In genomic region chr10:44801383-44802327, GRCh38 we compare ENCODE assay signal across 8 cellular contexts.
DNase-seq lines count a peak whose midpoint lies in the region; ATAC-seq, FAIRE-seq and TF ChIP-seq lines count a peak whose summit lies in the region.

No MANE protein-coding gene starts in this region.

- H3K4me1 ChIP-seq in Peyer's patch: no peaks in the 10 kb centered on the region
- H3K4me1 ChIP-seq in naive thymus-derived CD4-positive, alpha-beta T cell (ENCODE audit: control insufficient read depth in 2 of 2, insufficient read depth in 2 of 2, low read length in 2 of 2): no peaks in the 10 kb centered on the region

- POLR2A ChIA-PET in T-cell (lab: Charles Lee): interaction anchor here in 1 of 2 donors (0.6 kb wide), 1 partner anchor 33 kb away, joined by 3 read pairs; no protein-coding TSS in a partner anchor
- POLR2A ChIA-PET in naive thymus-derived CD4-positive, alpha-beta T cell (lab: Charles Lee): no interaction called here

- H3K27ac ChIP-seq in Peyer's patch: no peak overlapping the region
- H3K27ac ChIP-seq in naive thymus-derived CD4-positive, alpha-beta T cell (ENCODE audit: low read depth, low read length): no peak overlapping the region

- CTCF ChIA-PET in T-cell (lab: Charles Lee): no interaction called here
- CTCF ChIA-PET in naive thymus-derived CD4-positive, alpha-beta T cell (lab: Charles Lee): no interaction called here

- H3K27me3 ChIP-seq in Peyer's patch: no peaks in the 10 kb centered on the region
- H3K27me3 ChIP-seq in naive thymus-derived CD4-positive, alpha-beta T cell (ENCODE audit: control insufficient read depth in 2 of 2, insufficient read depth in 2 of 2, low read length in 2 of 2): no peaks in the 10 kb centered on the region

- peak; percentile 36 for FAIRE-seq in H54 (lab: Jason Lieb, UNC)

- TF ChIP-seq POLR2A in H54 (IDR thresholded peaks at IDR 0.05; ENCODE audit: low read depth, low read length) (no peak), Peyer's patch (IDR thresholded peaks at IDR 0.05) (no peak)

- peaks cover 24 to 39% of the 10 kb centered on the region in 2 donors for H3K27me3 Mint-ChIP-seq in T-cell
- peaks cover 23 to 68% (median 42%) of the 10 kb centered on the region in 5 donors for H3K27me3 Mint-ChIP-seq in naive thymus-derived CD4-positive, alpha-beta T cell

- no peak overlapping the region for H3K4me3 Mint-ChIP-seq in T-cell
- no peak overlapping the region for H3K4me3 Mint-ChIP-seq in naive thymus-derived CD4-positive, alpha-beta T cell

- H3K4me3 ChIP-seq in Peyer's patch (no peak overlapping the region), fibroblast of villous mesenchyme (ENCODE audit: low read depth, low read length) (no peak overlapping the region)
- no peak overlapping the region for H3K4me3 ChIP-seq in naive thymus-derived CD4-positive, alpha-beta T cell (ENCODE audit: low read length)

- H3K36me3 Mint-ChIP-seq in T-cell: no peaks in the 10 kb centered on the region
- H3K36me3 Mint-ChIP-seq in naive thymus-derived CD4-positive, alpha-beta T cell: no peaks in the 10 kb centered on the region

- TF ChIP-seq CTCF in Peyer's patch (IDR thresholded peaks at IDR 0.05) (no peak), fibroblast of villous mesenchyme (IDR thresholded peaks at IDR 0.05; ENCODE audit: insufficient read depth, low read depth, low read length) (no peak)

- H3K9me3 ChIP-seq in Peyer's patch: no peaks in the 10 kb centered on the region
- no peaks in the 10 kb centered on the region for H3K9me3 ChIP-seq in naive thymus-derived CD4-positive, alpha-beta T cell (ENCODE audit: control insufficient read depth in 2 of 3, low read length in 3 of 3)

- H3K27ac Mint-ChIP-seq in T-cell: no peak overlapping the region
- no peak overlapping the region for H3K27ac Mint-ChIP-seq in naive thymus-derived CD4-positive, alpha-beta T cell

- no peaks in the 10 kb centered on the region for H3K4me1 Mint-ChIP-seq in T-cell
- H3K4me1 Mint-ChIP-seq in naive thymus-derived CD4-positive, alpha-beta T cell: peaks cover 0 to 1% (median 0%) of the 10 kb centered on the region in 7 donors

- H3K36me3 ChIP-seq in Peyer's patch: no peaks in the 10 kb centered on the region
- no peaks in the 10 kb centered on the region for H3K36me3 ChIP-seq in naive thymus-derived CD4-positive, alpha-beta T cell (ENCODE audit: control insufficient read depth in 2 of 3, insufficient read depth in 3 of 3, low read length in 3 of 3)

- intact Hi-C loops in naive thymus-derived CD4-positive, alpha-beta T cell (cut with micrococcal nuclease): no loop called here

- DNase-seq in H54 (ENCODE audit: insufficient read length, low spot score): peak; percentile 63
- peak; percentile 22 to 74 (median 72) for DNase-seq in Peyer's patch
- peak; percentile 91 for DNase-seq in fibroblast of villous mesenchyme (ENCODE audit: low read depth)
- peak; percentile 47 for DNase-seq in putamen (ENCODE audit: low spot score)
- no peak for DNase-seq in T-cell
- DNase-seq in naive thymus-derived CD4-positive, alpha-beta T cell: no peak
- no peak for DNase-seq in Kasumi-1 (lab: John Stamatoyannopoulos, UW)

- ATAC-seq in T-cell (replicated peaks in 1 of 4) (no peak), HG02885 (IDR thresholded peaks at IDR 0.05; ENCODE audit: poor library complexity, unreplicated experiment) (no peak)
- no peak for ATAC-seq in naive thymus-derived CD4-positive, alpha-beta T cell

- H3K9me3 Mint-ChIP-seq in T-cell: no peaks in the 10 kb centered on the region
- peaks cover 0 to 3% (median 0%) of the 10 kb centered on the region in 11 donors for H3K9me3 Mint-ChIP-seq in naive thymus-derived CD4-positive, alpha-beta T cell

Comparison
In these comparisons a context has a peak if more than half of its experiments do, and no peak if none do; other contexts are left out.
1. DNase-seq: peak in H54 (single experiment), Peyer's patch (3 of 3), fibroblast of villous mesenchyme (single experiment) and putamen (single experiment); none in T-cell (0 of 34), naive thymus-derived CD4-positive, alpha-beta T cell (0 of 9) and Kasumi-1 (0 of 2).